ENCODE assay signal across 10 cellular contexts in the genomic region with DNA sequence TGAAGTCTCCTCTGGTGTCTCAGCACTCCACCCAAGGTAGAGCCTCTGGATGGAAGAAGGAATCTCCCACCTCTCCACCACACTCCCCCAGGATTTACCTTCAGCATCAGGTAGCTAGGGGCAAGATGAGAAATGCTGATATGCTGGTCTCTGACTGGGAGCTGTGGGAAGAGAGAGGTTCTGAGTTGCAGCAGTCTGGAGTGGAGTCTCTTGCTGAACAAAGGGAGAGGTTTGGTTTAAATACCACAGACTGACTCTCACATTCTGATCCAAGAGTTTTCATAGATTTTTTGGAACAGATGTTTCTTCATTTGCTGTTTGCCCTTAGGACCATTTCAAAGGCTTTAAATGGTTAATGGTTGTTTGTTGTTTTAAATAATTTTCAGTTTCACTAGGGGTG. TPM values are rescaled to one million over a fixed set of nuclear protein-coding genes. Genes with fewer than 3 reads are reported as not detected.
DNase-seq lines count a peak whose midpoint lies in the region; ATAC-seq, FAIRE-seq and TF ChIP-seq lines count a peak whose summit lies in the region.
"Had no signal": no experiment of that assay in that cellular context is flagged by ENCODE, and none has a peak within 500 bp of the region (broad histone marks: within the 10 kb centered on the region; RNA-seq: fewer than 3 reads in every experiment).

No MANE protein-coding gene starts in this region.

- CTCF ChIA-PET in activated naive CD4-positive, alpha-beta T cell treated with anti-CD3 and anti-CD28 coated beads, Interleukin-2, amount 10 ng/mL, durations not matched to agents 7 days and 5 days (lab: Charles Lee), result interaction anchor here (0.8 to 1.8 kb wide), 3 partner anchors 43 to 117 kb away, joined by 3 to 5 read pairs (median 4); no protein-coding TSS in a partner anchor

- H3K27me3 Mint-ChIP-seq in activated naive CD4-positive, alpha-beta T cell treated with anti-CD3 and anti-CD28 coated beads, Interleukin-2, amount 10 ng/mL, durations not matched to agents 7 days and 5 days, result peaks cover 7% of the 10 kb centered on the region

- peaks cover 21% of the 10 kb centered on the region for H3K36me3 Mint-ChIP-seq in activated naive CD4-positive, alpha-beta T cell treated with anti-CD3 and anti-CD28 coated beads, Interleukin-2, amount 10 ng/mL, durations not matched to agents 7 days and 5 days
- H3K36me3 Mint-ChIP-seq in activated naive CD4-positive, alpha-beta T cell treated with anti-CD3 and anti-CD28 coated beads, Interleukin-2, amount 50 U/mL, for 72 hours, result peaks cover 28 to 36% of the 10 kb centered on the region in 2 donors

- H4K20me1 ChIP-seq in keratinocyte (ENCODE audit: control insufficient read depth, extremely low read depth, insufficient read depth, low read length), result no peaks in the 10 kb centered on the region

- H3K9me1 ChIP-seq in keratinocyte (ENCODE audit: control insufficient read depth, extremely low read depth, insufficient read depth, low read length), result no peaks in the 10 kb centered on the region

- H3K27me3 ChIP-seq in keratinocyte (ENCODE audit: control insufficient read depth, extremely low read depth, insufficient read depth, low read length), result no peaks in the 10 kb centered on the region
- no peaks in the 10 kb centered on the region for H3K27me3 ChIP-seq in thoracic aorta (replicated peaks; ENCODE audit: insufficient read depth)

- H3K9me3 Mint-ChIP-seq in activated naive CD4-positive, alpha-beta T cell treated with anti-CD3 and anti-CD28 coated beads, Interleukin-2, amount 10 ng/mL, durations not matched to agents 7 days and 5 days, result no peaks in the 10 kb centered on the region
- H3K9me3 Mint-ChIP-seq in activated naive CD4-positive, alpha-beta T cell treated with anti-CD3 and anti-CD28 coated beads, Interleukin-2, amount 50 U/mL, for 72 hours, result no peaks in the 10 kb centered on the region

- H3K4me1 Mint-ChIP-seq in activated naive CD4-positive, alpha-beta T cell treated with anti-CD3 and anti-CD28 coated beads, Interleukin-2, amount 10 ng/mL, durations not matched to agents 7 days and 5 days, result peaks cover 34% of the 10 kb centered on the region

- DNase-seq in activated naive CD4-positive, alpha-beta T cell treated with anti-CD3 and anti-CD28 coated beads, Interleukin-2, amount 10 ng/mL, durations not matched to agents 7 days and 5 days, result no peak
- DNase-seq in activated naive CD4-positive, alpha-beta T cell (lab: John Stamatoyannopoulos, UW), result no peak
- no peak for DNase-seq in activated naive CD4-positive, alpha-beta T cell treated with anti-CD3 and anti-CD28 coated beads, Interleukin-2, amount 50 U/mL, for 72 hours (ENCODE audit: low spot score in 2 of 2)
- DNase-seq in keratinocyte (ENCODE audit: low read depth, low spot score) (no peak), thoracic aorta (ENCODE audit: low spot score) (no peak), frontal cortex (ENCODE audit: low spot score in 2 of 2) (no peak), dermis blood vessel endothelial cell (no peak), HCEC 1CT (no peak)
- DNase-seq: dorsolateral prefrontal cortex, NCI-H2171 had no signal

- FAIRE-seq in keratinocyte (lab: Jason Lieb, UNC), result no peak
- no peak for FAIRE-seq in frontal cortex (lab: Jason Lieb, UNC)

- peak overlapping the region; percentile 84 for H3K4me3 Mint-ChIP-seq in activated naive CD4-positive, alpha-beta T cell treated with anti-CD3 and anti-CD28 coated beads, Interleukin-2, amount 10 ng/mL, durations not matched to agents 7 days and 5 days

- peaks cover 17% of the 10 kb centered on the region for H3K4me1 ChIP-seq in keratinocyte (ENCODE audit: control insufficient read depth, extremely low read depth, insufficient read depth, low read length)
- peaks cover 4 to 24% of the 10 kb centered on the region in 2 donors for H3K4me1 ChIP-seq in thoracic aorta (ENCODE audit: control insufficient read depth in 1 of 2, low read depth in 2 of 2)

- H3K27ac ChIP-seq in keratinocyte (ENCODE audit: control insufficient read depth, insufficient read depth, low read length) (no peak overlapping the region), thoracic aorta (peak overlapping the region; percentile 99 to 100)

- no peak overlapping the region for H3K9ac ChIP-seq in keratinocyte (ENCODE audit: control insufficient read depth, extremely low read depth, insufficient read depth, low read length)

- peak overlapping the region; percentile 100 for H3K27ac Mint-ChIP-seq in activated naive CD4-positive, alpha-beta T cell treated with anti-CD3 and anti-CD28 coated beads, Interleukin-2, amount 10 ng/mL, durations not matched to agents 7 days and 5 days
- peak overlapping the region; percentile 98 to 99 for H3K27ac Mint-ChIP-seq in activated naive CD4-positive, alpha-beta T cell treated with anti-CD3 and anti-CD28 coated beads, Interleukin-2, amount 50 U/mL, for 72 hours

- H3K9me3 ChIP-seq in keratinocyte (ENCODE audit: control insufficient read depth, low read depth, low read length), result no peaks in the 10 kb centered on the region
- no peaks in the 10 kb centered on the region for H3K9me3 ChIP-seq in thoracic aorta

- peak overlapping the region; percentile 19 for H3K4me2 ChIP-seq in keratinocyte (ENCODE audit: control insufficient read depth, extremely low read depth, insufficient read depth, low read depth, low read length)

- no peak overlapping the region for H2AFZ ChIP-seq in keratinocyte (ENCODE audit: control insufficient read depth, low read length)

- no peak for ATAC-seq in activated naive CD4-positive, alpha-beta T cell treated with anti-CD3 and anti-CD28 coated beads, Interleukin-2, amount 50 U/mL, for 72 hours
- no peak for ATAC-seq in thoracic aorta (ENCODE audit: insufficient number of reproducible peaks, low FRiP score, low read depth)

- H3K4me3 ChIP-seq in keratinocyte (ENCODE audit: control insufficient read depth in 2 of 3, extremely low read depth in 1 of 3, insufficient read depth in 2 of 3, low read depth in 1 of 3, low read length in 3 of 3), result no peak overlapping the region
- H3K4me3 ChIP-seq in thoracic aorta, result no peak overlapping the region

- H3K79me2 ChIP-seq in keratinocyte (ENCODE audit: control insufficient read depth, insufficient read depth, low read length), result peaks cover 13% of the 10 kb centered on the region

- dilution Hi-C loops in keratinocyte (cut with MboI; ENCODE audit: extremely low pct_ligation_motif_present, low sequenced_read_pairs), result no loop called here

- TF ChIP-seq CTCF in keratinocyte (optimal IDR thresholded peaks at IDR 0.05 in 1 of 3, IDR thresholded peaks at IDR 0.05 in 1 of 3, conservative IDR thresholded peaks at IDR 0.05 in 1 of 3; ENCODE audit: extremely low read depth in 1 of 3, insufficient read depth in 2 of 3, low read length in 3 of 3) (no peak), thoracic aorta (IDR thresholded peaks at IDR 0.05) (no peak)

- H3K36me3 ChIP-seq in keratinocyte (ENCODE audit: control insufficient read depth in 2 of 2, extremely low read depth in 1 of 2, insufficient read depth in 2 of 2, low read length in 2 of 2) (no peaks in the 10 kb centered on the region), thoracic aorta (no peaks in the 10 kb centered on the region)

RNA-seq across cellular contexts. Expression of gene CFLAR, which starts 1.1 kb away (rescaled TPM):
- 100 to 1,000 TPM; 275 to 321 TPM for total RNA-seq in activated naive CD4-positive, alpha-beta T cell treated with anti-CD3 and anti-CD28 coated beads, Interleukin-2, amount 50 U/mL, for 72 hours
- 34.2 to 49.0 TPM (median 37.3 TPM) in 3 replicates for polyA plus RNA-seq in keratinocyte
- polyA plus RNA-seq in keratinocyte (2011; ENCODE audit: low read depth), result 99.9 TPM
- polyA plus RNA-seq in keratinocyte (2011; cell fraction: cytosol; rRNA removed), result 30.0 and 42.3 TPM in 2 replicates
- 135 and 160 TPM in 2 replicates for polyA plus RNA-seq in keratinocyte (2011; cell fraction: nucleus; rRNA removed)
- 34.7 and 74.4 TPM in 2 replicates for polyA plus RNA-seq in keratinocyte (2012; ENCODE audit: low replicate concordance)
- polyA minus RNA-seq in keratinocyte, result 39.4 to 118 TPM (median 114 TPM) in 3 replicates
- polyA minus RNA-seq in keratinocyte (2011; cell fraction: cytosol; rRNA and poly(A)+ RNA removed), result 22.4 TPM
- polyA minus RNA-seq in keratinocyte (2011; cell fraction: nucleus; rRNA and poly(A)+ RNA removed), result 95.2 and 170 TPM in 2 replicates
- total RNA-seq in thoracic aorta, result 100 to 1,000 TPM; 165 to 315 TPM
- 26.1 TPM for total RNA-seq in frontal cortex
- total RNA-seq in dermis blood vessel endothelial cell, result 174 and 316 TPM in 2 replicates

RNA-seq across cellular contexts. Expression of gene NDUFB3, which starts 43.0 kb away (rescaled TPM):
- total RNA-seq in activated naive CD4-positive, alpha-beta T cell treated with anti-CD3 and anti-CD28 coated beads, Interleukin-2, amount 50 U/mL, for 72 hours, result 100 to 1,000 TPM; 112 to 128 TPM
- 108 to 220 TPM (median 122 TPM) in 3 replicates for polyA plus RNA-seq in keratinocyte
- polyA plus RNA-seq in keratinocyte (2011; ENCODE audit: low read depth), result 56.5 TPM
- polyA plus RNA-seq in keratinocyte (2011; cell fraction: cytosol; rRNA removed), result 141 and 198 TPM in 2 replicates
- 43.2 and 70.8 TPM in 2 replicates for polyA plus RNA-seq in keratinocyte (2011; cell fraction: nucleus; rRNA removed)
- 101 and 162 TPM in 2 replicates for polyA plus RNA-seq in keratinocyte (2012; ENCODE audit: low replicate concordance)
- polyA minus RNA-seq in keratinocyte, result 4.4 to 29.2 TPM (median 8.2 TPM) in 3 replicates
- polyA minus RNA-seq in keratinocyte (2011; cell fraction: cytosol; rRNA and poly(A)+ RNA removed), result 29.4 TPM
- 7.5 and 10.1 TPM in 2 replicates for polyA minus RNA-seq in keratinocyte (2011; cell fraction: nucleus; rRNA and poly(A)+ RNA removed)
- total RNA-seq in thoracic aorta (10 to 100 TPM; 28.1 to 32.1 TPM), frontal cortex (39.1 TPM), dermis blood vessel endothelial cell (82.0 and 92.2 TPM in 2 replicates)

RNA-seq across cellular contexts. Expression of gene HYCC2, which starts 43.4 kb away (rescaled TPM):
- 10 to 100 TPM; 20.1 to 42.1 TPM for total RNA-seq in activated naive CD4-positive, alpha-beta T cell treated with anti-CD3 and anti-CD28 coated beads, Interleukin-2, amount 50 U/mL, for 72 hours
- polyA plus RNA-seq in keratinocyte, result 4.0 to 8.0 TPM (median 7.4 TPM) in 3 replicates
- 7.1 TPM for polyA plus RNA-seq in keratinocyte (2011; ENCODE audit: low read depth)
- 2.4 and 5.5 TPM in 2 replicates for polyA plus RNA-seq in keratinocyte (2011; cell fraction: cytosol; rRNA removed)
- 7.0 and 8.9 TPM in 2 replicates for polyA plus RNA-seq in keratinocyte (2011; cell fraction: nucleus; rRNA removed)
- polyA plus RNA-seq in keratinocyte (2012; ENCODE audit: low replicate concordance), result 4.1 and 6.9 TPM in 2 replicates
- polyA minus RNA-seq in keratinocyte, result 3.3 to 20.7 TPM (median 16.0 TPM) in 3 replicates
- 11.9 TPM for polyA minus RNA-seq in keratinocyte (2011; cell fraction: cytosol; rRNA and poly(A)+ RNA removed)
- 17.6 and 34.6 TPM in 2 replicates for polyA minus RNA-seq in keratinocyte (2011; cell fraction: nucleus; rRNA and poly(A)+ RNA removed)
- total RNA-seq in thoracic aorta, result 10 to 100 TPM; 15.3 to 25.0 TPM
- 55.0 TPM for total RNA-seq in frontal cortex
- total RNA-seq in dermis blood vessel endothelial cell, result 13.6 and 14.2 TPM in 2 replicates
